19 cellular contexts compared by ENCODE assay signal in genomic region chr14:44988694-44989093, GRCh38. TPM values are rescaled to one million over a fixed set of nuclear protein-coding genes. Genes with fewer than 3 reads are reported as not detected.
DNase-seq lines count a peak whose midpoint lies in the region; ATAC-seq and TF ChIP-seq lines count a peak whose summit lies in the region.
"Had no signal": no experiment of that assay in that cellular context is flagged by ENCODE, and none has a peak within 500 bp of the region (broad histone marks: within the 10 kb centered on the region; RNA-seq: fewer than 3 reads in every experiment).

No MANE protein-coding gene starts in this region.

- peaks cover 2% of the 10 kb centered on the region; the same call in 1 of the 2 replicates for H3K36me3 ChIP-seq in DND-41 (ENCODE audit: insufficient read depth, low read length)
- H3K36me3 ChIP-seq in cardiac muscle cell = no peaks in the 10 kb centered on the region
- no peaks in the 10 kb centered on the region for H3K36me3 ChIP-seq in neural progenitor cell
- H3K36me3 ChIP-seq: ascending aorta, tibial nerve had no signal

- no peaks in the 10 kb centered on the region for H3K36me3 Mint-ChIP-seq in neural progenitor cell

- no peak for DNase-seq in DND-41
- peak; percentile 95 for DNase-seq in NCI-H2171 treated with DMSO at 0.1 percent for 48 hours (lab: John Stamatoyannopoulos, UW)
- DNase-seq in cardiac muscle cell (ENCODE audit: low read depth in 1 of 2, low spot score in 1 of 2) = peak; percentile 13 to 66
- peak; percentile 22 for DNase-seq in neural progenitor cell (ENCODE audit: low spot score)
- no peak for DNase-seq in NCI-H1048 (lab: John Stamatoyannopoulos, UW)
- DNase-seq in activated naive CD4-positive, alpha-beta T cell (lab: John Stamatoyannopoulos, UW) = no peak
- no peak for DNase-seq in HuH-7.5 (ENCODE audit: low spot score)
- DNase-seq: activated gamma-delta T cell treated with Interleukin-2 at 50 U/mL for 16 hours; dermis blood vessel endothelial cell; GOT3; naive thymus-derived CD4-positive, alpha-beta T cell; NCI-H345; stimulated activated CD4-positive, alpha-beta T cell treated with anti-CD3 and anti-CD28 coated beads, Interleukin-2, amount 100 ng/mL, for 48 hours; stimulated activated CD8-positive, alpha-beta memory T cell treated with anti-CD3 and anti-CD28 coated beads, Interleukin-4, amount 100 ng/mL, for 48 hours had no signal

- peaks cover 2% of the 10 kb centered on the region for H3K27me3 Mint-ChIP-seq in neural progenitor cell (ENCODE audit: insufficient read depth, low read depth)
- H3K27me3 Mint-ChIP-seq: naive thymus-derived CD4-positive, alpha-beta T cell had no signal

- H3K27me3 ChIP-seq in DND-41 (ENCODE audit: insufficient read depth, low read length, poor library complexity) (no peaks in the 10 kb centered on the region), cardiac muscle cell (no peaks in the 10 kb centered on the region), neural progenitor cell (no peaks in the 10 kb centered on the region)
- H3K27me3 ChIP-seq: ascending aorta, tibial nerve had no signal

- H3K9me3 ChIP-seq in DND-41 (ENCODE audit: insufficient read depth, low read length, severe bottlenecking) (no peaks in the 10 kb centered on the region), cardiac muscle cell (ENCODE audit: low read depth) (no peaks in the 10 kb centered on the region), neural progenitor cell (ENCODE audit: low read depth) (no peaks in the 10 kb centered on the region)
- H3K9me3 ChIP-seq: ascending aorta, tibial nerve had no signal

- H3K27ac Mint-ChIP-seq in neural progenitor cell = no peak overlapping the region

- H3K79me2 ChIP-seq in DND-41 (ENCODE audit: insufficient read depth, low read length) (peaks cover 36% of the 10 kb centered on the region), neural progenitor cell (ENCODE audit: low read depth) (peaks cover 20% of the 10 kb centered on the region)

- H2AFZ ChIP-seq in DND-41 (ENCODE audit: low read depth, low read length) = no peak overlapping the region
- H2AFZ ChIP-seq in neural progenitor cell (replicated peaks) = no peak overlapping the region

- H3K4me2 ChIP-seq in DND-41 (ENCODE audit: insufficient read depth, low read length) = no peak overlapping the region
- H3K4me2 ChIP-seq in neural progenitor cell = no peak overlapping the region

- H3F3A ChIP-seq in neural progenitor cell (ENCODE audit: low read depth) = no peaks in the 10 kb centered on the region

- H3K4me1 ChIP-seq in DND-41 (ENCODE audit: insufficient read depth, low read length) (no peaks in the 10 kb centered on the region), cardiac muscle cell (ENCODE audit: low read depth) (peaks cover 12% of the 10 kb centered on the region), neural progenitor cell (peaks cover 6% of the 10 kb centered on the region)

- H3K4me3 Mint-ChIP-seq in neural progenitor cell = no peak overlapping the region
- H3K4me3 Mint-ChIP-seq: naive thymus-derived CD4-positive, alpha-beta T cell had no signal

- H3K4me3 ChIP-seq in DND-41 (ENCODE audit: low read depth in 1 of 2, low read length in 2 of 2) (no peak overlapping the region), cardiac muscle cell (no peak overlapping the region), neural progenitor cell (no peak overlapping the region)
- H3K4me3 ChIP-seq: ascending aorta, tibial nerve had no signal

- H4K20me1 ChIP-seq in DND-41 (ENCODE audit: insufficient read depth, low read length) (peaks cover 3% of the 10 kb centered on the region; the same call in 1 of the 2 replicates), neural progenitor cell (ENCODE audit: low read depth) (peaks cover 1% of the 10 kb centered on the region)

- no peak for TF ChIP-seq CTCF in DND-41 (IDR thresholded peaks at IDR 0.05; ENCODE audit: borderline replicate concordance, extremely low read depth, low read length, poor library complexity, severe bottlenecking)
- TF ChIP-seq CTCF in cardiac muscle cell (IDR thresholded peaks at IDR 0.05; ENCODE audit: low read depth, low read length) = no peak
- TF ChIP-seq CTCF in neural progenitor cell (IDR thresholded peaks at IDR 0.05) = no peak

- H3K9ac ChIP-seq in DND-41 (ENCODE audit: low read depth, low read length) (no peak overlapping the region), neural progenitor cell (no peak overlapping the region)

- H3K27ac ChIP-seq in DND-41 (ENCODE audit: low read length) (no peak overlapping the region), cardiac muscle cell (peak overlapping the region; percentile 79), neural progenitor cell (no peak overlapping the region)

- ATAC-seq in DND-41 (ENCODE audit: insufficient read depth, low read depth) = peak; percentile 56; the same call in 1 of the 3 replicates
- no peak for ATAC-seq in GM19467 (IDR thresholded peaks at IDR 0.05; ENCODE audit: unreplicated experiment)
- ATAC-seq: left lobe of liver; naive thymus-derived CD4-positive, alpha-beta T cell; SK-N-SH treated with all-trans-retinoic acid at 6 μM for 48 hours had no signal

- H3K4me1 Mint-ChIP-seq in neural progenitor cell = peaks cover 2% of the 10 kb centered on the region

- no peaks in the 10 kb centered on the region for H3K9me3 Mint-ChIP-seq in neural progenitor cell

RNA-seq across cellular contexts. Expression of gene TOGARAM1, which starts 26.7 kb away (rescaled TPM):
- total RNA-seq in cardiac muscle cell (13.8 and 20.7 TPM in 2 replicates), neural progenitor cell (ENCODE audit: low replicate concordance) (16.2 and 23.1 TPM in 2 replicates)
- 18.2 and 18.4 TPM in 2 replicates for polyA plus RNA-seq in cardiac muscle cell

RNA-seq across cellular contexts. Expression of gene KLHL28, which starts 26.9 kb away (rescaled TPM):
- total RNA-seq in cardiac muscle cell (4.5 and 12.9 TPM in 2 replicates), neural progenitor cell (ENCODE audit: low replicate concordance) (14.8 and 21.8 TPM in 2 replicates)
- 8.8 and 12.2 TPM in 2 replicates for polyA plus RNA-seq in cardiac muscle cell

Comparison
In these comparisons a context has a peak if more than half of its experiments do, and no peak if none do; other contexts are left out.
1. DNase-seq: peak in NCI-H2171 treated with DMSO at 0.1 percent for 48 hours (single experiment), cardiac muscle cell (2 of 2) and neural progenitor cell (single experiment); none in DND-41 (single experiment), NCI-H1048 (single experiment), activated naive CD4-positive, alpha-beta T cell (0 of 4) and HuH-7.5 (single experiment).